Comparison of ENCODE assay signal across 9 cellular contexts in the genomic region with DNA sequence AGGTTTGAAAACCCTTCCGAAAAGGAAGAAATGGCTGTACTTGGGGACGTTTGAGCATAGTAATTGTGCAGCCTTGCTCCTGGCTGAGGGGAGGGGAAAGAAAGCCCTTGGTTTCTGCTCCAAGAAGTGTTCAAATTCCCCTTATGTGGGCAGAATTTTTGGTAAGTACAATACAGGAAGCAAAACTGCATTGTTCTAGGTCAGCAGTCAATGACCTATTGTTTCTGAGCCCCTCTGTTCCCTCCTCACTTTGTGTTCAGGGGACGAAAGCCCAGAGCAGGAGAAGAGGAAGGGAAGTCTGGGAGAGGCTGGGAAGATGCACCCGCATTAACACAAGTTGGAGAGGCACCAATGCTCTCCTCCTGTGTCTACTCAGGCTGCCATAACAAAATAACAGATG. TPM values are rescaled to one million over a fixed set of nuclear protein-coding genes. Genes with fewer than 3 reads are reported as not detected.
A peak's percentile ranks its signal among the peaks of the same experiment; 100 is the strongest.
DNase-seq lines count a peak whose midpoint lies in the region; ATAC-seq lines count a peak whose summit lies in the region.
"Had no signal": no experiment of that assay in that cellular context is flagged by ENCODE, and none has a peak within 500 bp of the region (broad histone marks: within the 10 kb centered on the region; RNA-seq: fewer than 3 reads in every experiment).

No MANE protein-coding gene starts in this region.

- peak overlapping the region in 5 of 8 donors; percentile 12 to 77 (median 23) for H3K4me3 Mint-ChIP-seq in naive B cell

- H3K4me1 Mint-ChIP-seq in naive B cell: peaks cover 64 to 93% (median 74%) of the 10 kb centered on the region in 3 donors

- H3K36me3 Mint-ChIP-seq in naive B cell: peaks cover 6 to 13% of the 10 kb centered on the region in 2 donors

- DNase-seq in naive B cell: no peak
- no peak for DNase-seq in NCI-H1048 (lab: John Stamatoyannopoulos, UW)
- DNase-seq in nucleus accumbens (lab: John Stamatoyannopoulos, UW): no peak
- no peak for DNase-seq in T-helper 2 cell
- DNase-seq in SW 1271 (lab: John Stamatoyannopoulos, UW): no peak
- DNase-seq: NCI-H1930 had no signal

- ATAC-seq in GM18520 (IDR thresholded peaks at IDR 0.05; ENCODE audit: unreplicated experiment) (peak; percentile 15), GM21723 (IDR thresholded peaks at IDR 0.05; ENCODE audit: unreplicated experiment) (peak; percentile 45), HG03460 (IDR thresholded peaks at IDR 0.05; ENCODE audit: unreplicated experiment) (peak; percentile 40), naive B cell (ENCODE audit: low read depth in 2 of 2) (peak; percentile 47 to 65)

- H3K27ac Mint-ChIP-seq in naive B cell: peak overlapping the region; percentile 9 to 90 (median 36)

- no peaks in the 10 kb centered on the region for H3K27me3 Mint-ChIP-seq in naive B cell

- no peaks in the 10 kb centered on the region for H3K9me3 Mint-ChIP-seq in naive B cell

RNA-seq across cellular contexts. Expression of a gene that starts 11.9 kb away (rescaled TPM):
- 100 to 1,000 TPM in 2 of 6 donors, 10 to 100 TPM in 4; 64.4 to 149 (median 82.2) TPM for polyA plus RNA-seq in naive B cell (ENCODE audit: low read depth in 6 of 6)
